1 cellular context compared by ENCODE assay signal in genomic region chr20:58636983-58637421, GRCh38.
TF ChIP-seq lines count a peak whose summit lies in the region.

No MANE protein-coding gene starts in this region.

TF ChIP-seq in GM23338, 12 proteins besides CTCF, POLR2A, EP300 and RAD21 (continued from another document):
- TF ChIP-seq ZNF462 (CRISPR knock-in tag; IDR thresholded peaks at IDR 0.05) (no peak), ZNF331 (CRISPR knock-in tag; IDR thresholded peaks at IDR 0.05; ENCODE audit: low read depth) (no peak), NANOG (IDR thresholded peaks at IDR 0.05; ENCODE audit: borderline replicate concordance) (no peak), JUNB (IDR thresholded peaks at IDR 0.05; ENCODE audit: unreplicated experiment) (no peak), EZH2phosphoT487 (IDR thresholded peaks at IDR 0.05; ENCODE audit: unreplicated experiment) (no peak), ETS1 (IDR thresholded peaks at IDR 0.05) (no peak), STAT1 (IDR thresholded peaks at IDR 0.05; ENCODE audit: unreplicated experiment) (no peak), CREB1 (CRISPR knock-in tag; IDR thresholded peaks at IDR 0.05; ENCODE audit: low read depth) (no peak)
